ENCODE assay signal across 15 cellular contexts in genomic region chr3:49616061-49616460, GRCh38. TPM values are rescaled to one million over a fixed set of nuclear protein-coding genes. Genes with fewer than 3 reads are reported as not detected.
A peak's percentile ranks its signal among the peaks of the same experiment; 100 is the strongest.
DNase-seq lines count a peak whose midpoint lies in the region; ATAC-seq and TF ChIP-seq lines count a peak whose summit lies in the region.
"Had no signal": no experiment of that assay in that cellular context is flagged by ENCODE, and none has a peak within 500 bp of the region (broad histone marks: within the 10 kb centered on the region; RNA-seq: fewer than 3 reads in every experiment).

No MANE protein-coding gene starts in this region.

- H3K27ac ChIP-seq in HUES48 (ENCODE audit: low read depth, low read length) (peak overlapping the region; percentile 76), mesodermal cell (ENCODE audit: low read depth, low read length, severe bottlenecking) (peak overlapping the region; percentile 75)

- intact Hi-C loops in sciatic nerve (cut with DNase I): no loop called here

- DNase-seq in sciatic nerve (ENCODE audit: low spot score) (peak; percentile 36), NCI-H1436 (lab: John Stamatoyannopoulos, UW) (no peak), NCI-H2171 (lab: John Stamatoyannopoulos, UW) (no peak)
- DNase-seq: CD8-positive, alpha-beta T cell; MV-4-11; NCI-H1417 treated with DMSO at 0.1 percent for 48 hours; NCI-H2081; NCI-H226; NCI-H526 treated with DMSO at 0.1 percent for 48 hours; NK-92 treated with Interleukin-12 subunit alpha and Interleukin-12 subunit beta, amount 100 ng/mL, for 24 hours; OCI-M1 had no signal

- peak overlapping the region in 1 of 5 experiments; percentile 48 for H3K4me3 Mint-ChIP-seq in brain
- H3K4me3 Mint-ChIP-seq: CD8-positive, alpha-beta T cell had no signal

- H3K36me3 ChIP-seq in HUES48 (ENCODE audit: control insufficient read depth, insufficient read depth, low read length) (no peaks in the 10 kb centered on the region), mesodermal cell (ENCODE audit: control insufficient read depth, insufficient read depth, low read length) (no peaks in the 10 kb centered on the region)

- H3K4me1 Mint-ChIP-seq in brain: peaks cover 29% of the 10 kb centered on the region

- no peak overlapping the region for H3K9ac ChIP-seq in HUES48 (ENCODE audit: low read depth, low read length)

- H3K36me3 Mint-ChIP-seq in brain: peaks cover 24% of the 10 kb centered on the region

- 80 to 100% methylated on average over 1 of the region's 1 CpG for WGBS in mesodermal cell (ENCODE audit: insufficient coverage in 2 of 2), 2 experiments

- ATAC-seq in sciatic nerve (no peak), esophagus mucosa (no peak)
- ATAC-seq: CD8-positive, alpha-beta T cell had no signal

- no peak for TF ChIP-seq CTCF in brain (conservative IDR thresholded peaks at IDR 0.05)

- H3K4me1 ChIP-seq in HUES48 (ENCODE audit: control insufficient read depth, insufficient read depth, low read length) (peaks cover 8% of the 10 kb centered on the region), mesodermal cell (ENCODE audit: control insufficient read depth, insufficient read depth, low read length, poor library complexity, severe bottlenecking) (no peaks in the 10 kb centered on the region)

- H3K4me3 ChIP-seq in HUES48 (ENCODE audit: low read depth, low read length) (no peak overlapping the region), mesodermal cell (ENCODE audit: extremely low read depth, insufficient read depth, low read length, poor library complexity, severe bottlenecking) (no peak overlapping the region)

- peaks cover 6 to 13% (median 11%) of the 10 kb centered on the region in 5 experiments for H3K9me3 Mint-ChIP-seq in brain

- H3K27ac Mint-ChIP-seq in brain: peak overlapping the region; percentile 36 to 97 (median 91)
- H3K27ac Mint-ChIP-seq: CD8-positive, alpha-beta T cell had no signal

- no peaks in the 10 kb centered on the region for H3K27me3 Mint-ChIP-seq in brain

- H3K27me3 ChIP-seq in HUES48 (ENCODE audit: control insufficient read depth, insufficient read depth, low read length): no peaks in the 10 kb centered on the region

- H3K9me3 ChIP-seq in HUES48 (ENCODE audit: control insufficient read depth, insufficient read depth, low read length) (no peaks in the 10 kb centered on the region), mesodermal cell (ENCODE audit: control insufficient read depth, low read length) (no peaks in the 10 kb centered on the region)

RNA-seq across cellular contexts. Expression of gene APEH, which starts 58.1 kb away (rescaled TPM):
- 74.0 TPM for polyA plus RNA-seq in brain (ENCODE audit: insufficient read depth, low read depth, low replicate concordance)
- polyA plus RNA-seq in mesodermal cell (2013, experiment 1 of 2): 98.9 TPM
- 81.4 TPM for polyA plus RNA-seq in mesodermal cell (2013, experiment 2 of 2)
- total RNA-seq in sciatic nerve: 51.0 TPM
- total RNA-seq in esophagus mucosa: 103 TPM
